Comparison of ENCODE assay signal across 8 cellular contexts in genomic region chr18:59996370-59996966, GRCh38.
DNase-seq lines count a peak whose midpoint lies in the region; ATAC-seq and TF ChIP-seq lines count a peak whose summit lies in the region.

No MANE protein-coding gene starts in this region.

- H3K36me3 ChIP-seq in OCI-LY3 (replicated peaks; ENCODE audit: low read depth, low read length) (no peaks in the 10 kb centered on the region), psoas muscle (ENCODE audit: insufficient read depth in 1 of 2, low read depth in 1 of 2) (no peaks in the 10 kb centered on the region), tibial artery (no peaks in the 10 kb centered on the region)

- no peaks in the 10 kb centered on the region for H4K20me1 ChIP-seq in OCI-LY3 (ENCODE audit: insufficient read depth, low read length)

- no peak overlapping the region for H2AFZ ChIP-seq in OCI-LY3 (ENCODE audit: low read depth, low read length)

- H3K4me1 ChIP-seq in OCI-LY3 (ENCODE audit: low read length) (peaks cover 3% of the 10 kb centered on the region), psoas muscle (no peaks in the 10 kb centered on the region), tibial artery (no peaks in the 10 kb centered on the region)

- H3K27me3 ChIP-seq in OCI-LY3 (ENCODE audit: low read depth, low read length) (peaks cover 17% of the 10 kb centered on the region; the same call in 1 of the 2 replicates), psoas muscle (ENCODE audit: insufficient read depth in 3 of 3, low read length in 2 of 3) (no peaks in the 10 kb centered on the region), tibial artery (no peaks in the 10 kb centered on the region)

- no peaks in the 10 kb centered on the region for H3K79me2 ChIP-seq in OCI-LY3 (ENCODE audit: low read length)

- intact Hi-C loops in psoas muscle (cut with DNase I) (no loop called here), tibial artery (cut with DNase I; ENCODE audit: low total_unique reads) (loop anchor here (10.0 kb wide), 1 partner anchor 1498 kb away; no protein-coding TSS in a partner anchor)

- H3K27ac ChIP-seq in OCI-LY3 (ENCODE audit: low read length) = no peak overlapping the region
- no peak overlapping the region for H3K27ac ChIP-seq in psoas muscle
- no peak overlapping the region for H3K27ac ChIP-seq in tibial artery

- WGBS in psoas muscle, 3 donors = 20 to 22% (median 21%) methylated on average over 5 of the region's 5 CpGs

- no peak overlapping the region for H3K4me3 ChIP-seq in OCI-LY3 (ENCODE audit: low read length)
- H3K4me3 ChIP-seq in psoas muscle = no peak overlapping the region
- no peak overlapping the region for H3K4me3 ChIP-seq in tibial artery

- H3K9ac ChIP-seq in OCI-LY3 (ENCODE audit: low read length) = no peak overlapping the region

- no peak for TF ChIP-seq POLR2A in erythroblast (IDR thresholded peaks at IDR 0.05; ENCODE audit: low read length)

- H3K9me3 ChIP-seq in OCI-LY3 (ENCODE audit: insufficient read depth, low read length) (no peaks in the 10 kb centered on the region), psoas muscle (no peaks in the 10 kb centered on the region), tibial artery (no peaks in the 10 kb centered on the region)

- H3K4me2 ChIP-seq in OCI-LY3 (ENCODE audit: low read length) = no peak overlapping the region

- DNase-seq in DMS53 (lab: John Stamatoyannopoulos, UW) (peak; percentile 91), HT-29 (ENCODE audit: low spot score) (peak; percentile 48), erythroblast (lab: John Stamatoyannopoulos, UW) (peak; percentile 17 to 48), psoas muscle (no peak), tibial artery (no peak)
- DNase-seq in activated CD8-positive, alpha-beta memory T cell treated with anti-CD3 and anti-CD28 coated beads for 24 hours = no peak

- ATAC-seq in GM19455 (IDR thresholded peaks at IDR 0.05; ENCODE audit: unreplicated experiment) (peak; percentile 71), psoas muscle (no peak)

- TF ChIP-seq CTCF in OCI-LY3 (IDR thresholded peaks at IDR 0.05; ENCODE audit: low read depth, low read length) = peak; percentile 100
- peak; percentile 13 for TF ChIP-seq CTCF in psoas muscle (IDR thresholded peaks at IDR 0.05)
- peak in 1 of 2 experiments; percentile 6 for TF ChIP-seq CTCF in tibial artery (IDR thresholded peaks at IDR 0.05)

Comparison
In these comparisons a context has a peak if more than half of its experiments do, and no peak if none do; other contexts are left out.
1. DNase-seq: peak in DMS53 (single experiment), HT-29 (single experiment) and erythroblast (2 of 2); none in psoas muscle (0 of 2), tibial artery (0 of 2) and activated CD8-positive, alpha-beta memory T cell treated with anti-CD3 and anti-CD28 coated beads for 24 hours (single experiment).